20 cellular contexts compared by ENCODE assay signal in the genomic region with DNA sequence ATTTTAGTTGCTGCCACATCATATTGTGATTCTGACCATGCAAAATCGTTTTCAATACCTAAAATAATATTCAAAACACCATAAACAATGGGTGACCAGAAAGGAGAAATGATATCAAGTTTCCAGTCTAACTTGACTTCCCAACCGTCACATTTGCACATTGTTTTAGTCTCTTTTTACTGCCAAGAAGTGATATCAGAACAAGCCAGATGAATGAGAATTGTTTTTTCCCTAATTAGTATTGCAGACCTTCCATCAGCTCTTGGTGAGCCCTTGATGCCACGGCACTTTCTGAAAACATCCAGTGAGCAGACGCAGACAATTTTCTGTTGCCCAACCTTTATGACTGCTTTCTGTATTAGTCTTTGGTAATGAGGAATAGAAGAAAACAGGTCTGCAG.
"Had no signal": no experiment of that assay in that cellular context is flagged by ENCODE, and none has a peak within 500 bp of the region (broad histone marks: within the 10 kb centered on the region; RNA-seq: fewer than 3 reads in every experiment).

No MANE protein-coding gene starts in this region.

- DNase-seq: activated CD4-positive, alpha-beta T cell treated with anti-CD3 and anti-CD28 coated beads for 1 hour; activated CD4-positive, alpha-beta T cell treated with anti-CD3 and anti-CD28 coated beads, Interleukin-2, amount 50 U/mL, for 1 hour; activated CD8-positive, alpha-beta T cell treated with anti-CD3 and anti-CD28 coated beads, Interleukin-2, amount 10 ng/mL, durations not matched to agents 7 days and 5 days; activated gamma-delta T cell treated with Interleukin-2 at 50 U/mL for 16 hours; aorta; effector memory CD4-positive, alpha-beta T cell; foreskin melanocyte; islet precursor cell; ovary; psoas muscle; right cardiac atrium; stimulated activated CD4-positive, alpha-beta T cell treated with anti-CD3 and anti-CD28 coated beads, Interleukin-4, amount 100 ng/mL, for 24 hours; stimulated activated naive CD4-positive, alpha-beta T cell treated with Interleukin-2 at 50 U/mL for 16 hours; SW 1271; T-helper 17 cell; thyroid gland; upper lobe of right lung; WERI-Rb-1 had no signal

- ATAC-seq: activated CD8-positive, alpha-beta T cell treated with anti-CD3 and anti-CD28 coated beads, Interleukin-2, amount 10 ng/mL, durations not matched to agents 7 days and 5 days; esophagus mucosa; natural killer cell treated with Interleukin-12 subunit alpha and Interleukin-12 subunit beta and Interleukin-15 and Interleukin-18, amount 100 ng/mL, for 72 hours; psoas muscle; T-helper 17 cell; upper lobe of right lung had no signal
